ENCODE assay signal across 11 cellular contexts in genomic region chr12:87280356-87280755, GRCh38.
DNase-seq lines count a peak whose midpoint lies in the region; ATAC-seq and TF ChIP-seq lines count a peak whose summit lies in the region.
"Had no signal": no experiment of that assay in that cellular context is flagged by ENCODE, and none has a peak within 500 bp of the region (broad histone marks: within the 10 kb centered on the region; RNA-seq: fewer than 3 reads in every experiment).

No MANE protein-coding gene starts in this region.

- H3K9ac ChIP-seq in OCI-LY3 (ENCODE audit: low read length) (peak overlapping the region; percentile 82), PC-3 (ENCODE audit: low read length) (no peak overlapping the region)

- H3K27me3 Mint-ChIP-seq in activated CD4-positive, alpha-beta T cell treated with anti-CD3 and anti-CD28 coated beads, Interleukin-2, amount 10 ng/mL, durations not matched to agents 24 days and 14 days: no peaks in the 10 kb centered on the region
- H3K27me3 Mint-ChIP-seq: effector memory CD8-positive, alpha-beta T cell had no signal

- POLR2A ChIA-PET in PC-3 (lab: Charles Lee; ENCODE audit: unreplicated experiment): no interaction called here

- CTCF ChIA-PET in PC-3 (lab: Charles Lee): no interaction called here

- H3K27ac Mint-ChIP-seq in activated CD4-positive, alpha-beta T cell treated with anti-CD3 and anti-CD28 coated beads, Interleukin-2, amount 10 ng/mL, durations not matched to agents 24 days and 14 days: no peak overlapping the region
- H3K27ac Mint-ChIP-seq: activated naive CD4-positive, alpha-beta T cell treated with anti-CD3 and anti-CD28 coated beads, Interleukin-2, amount 50 U/mL, for 72 hours; effector memory CD8-positive, alpha-beta T cell had no signal

- H3K36me3 Mint-ChIP-seq in activated CD4-positive, alpha-beta T cell treated with anti-CD3 and anti-CD28 coated beads, Interleukin-2, amount 10 ng/mL, durations not matched to agents 24 days and 14 days (ENCODE audit: low read depth): no peaks in the 10 kb centered on the region
- H3K36me3 Mint-ChIP-seq: activated naive CD4-positive, alpha-beta T cell treated with anti-CD3 and anti-CD28 coated beads, Interleukin-2, amount 50 U/mL, for 72 hours had no signal

- H3F3A ChIP-seq in PC-3 (ENCODE audit: low read length, unreplicated experiment): no peaks in the 10 kb centered on the region

- DNase-seq in dorsolateral prefrontal cortex (no peak), PC-3 (no peak), foreskin fibroblast (no peak)
- DNase-seq in activated CD4-positive, alpha-beta T cell treated with anti-CD3 and anti-CD28 coated beads, Interleukin-2, amount 10 ng/mL, durations not matched to agents 24 days and 14 days: no peak
- DNase-seq: effector memory CD8-positive, alpha-beta T cell; NCI-H774 had no signal

- H3K27ac ChIP-seq in OCI-LY3 (ENCODE audit: low read length): peak overlapping the region; percentile 99
- no peak overlapping the region for H3K27ac ChIP-seq in dorsolateral prefrontal cortex
- no peak overlapping the region for H3K27ac ChIP-seq in PC-3 (ENCODE audit: low read length)

- H3K9me3 ChIP-seq in OCI-LY3 (ENCODE audit: insufficient read depth, low read length): peaks cover 15% of the 10 kb centered on the region; the same call in 1 of the 2 replicates
- H3K9me3 ChIP-seq in PC-3 (ENCODE audit: low read length): 0 out of 2 replicates have a peak, but pooled peaks cover 4% of the 10 kb centered on the region

- H4K20me1 ChIP-seq in OCI-LY3 (ENCODE audit: insufficient read depth, low read length): no peaks in the 10 kb centered on the region
- H4K20me1 ChIP-seq in PC-3 (ENCODE audit: low read length): no peaks in the 10 kb centered on the region

- H3K4me2 ChIP-seq in OCI-LY3 (ENCODE audit: low read length) (peak overlapping the region; percentile 74), PC-3 (ENCODE audit: low read length) (no peak overlapping the region)

- H3K36me3 ChIP-seq in OCI-LY3 (replicated peaks; ENCODE audit: low read depth, low read length): peaks cover 29% of the 10 kb centered on the region
- no peaks in the 10 kb centered on the region for H3K36me3 ChIP-seq in PC-3 (ENCODE audit: low read depth, low read length)

- H3K4me1 Mint-ChIP-seq in activated CD4-positive, alpha-beta T cell treated with anti-CD3 and anti-CD28 coated beads, Interleukin-2, amount 10 ng/mL, durations not matched to agents 24 days and 14 days: no peaks in the 10 kb centered on the region

- ATAC-seq in GM18861 (IDR thresholded peaks at IDR 0.05; ENCODE audit: unreplicated experiment) (peak; percentile 90), GM21619 (IDR thresholded peaks at IDR 0.05; ENCODE audit: unreplicated experiment) (peak; percentile 80), HG03159 (IDR thresholded peaks at IDR 0.05; ENCODE audit: unreplicated experiment) (peak; percentile 88), PC-3 (no peak)
- ATAC-seq: activated naive CD4-positive, alpha-beta T cell treated with anti-CD3 and anti-CD28 coated beads, Interleukin-2, amount 50 U/mL, for 72 hours; effector memory CD8-positive, alpha-beta T cell had no signal

- H2AFZ ChIP-seq in OCI-LY3 (ENCODE audit: low read depth, low read length) (no peak overlapping the region), PC-3 (ENCODE audit: low read length) (no peak overlapping the region)

- intact Hi-C loops in dorsolateral prefrontal cortex (cut with DNase I): no loop called here
- intact Hi-C loops in activated CD4-positive, alpha-beta T cell treated with anti-CD3 and anti-CD28 coated beads, Interleukin-2, amount 10 ng/mL, durations not matched to agents 24 days and 14 days (cut with micrococcal nuclease): no loop called here
- intact Hi-C loops in PC-3 (cut with micrococcal nuclease): no loop called here

- no peak overlapping the region for H3K4me3 Mint-ChIP-seq in activated CD4-positive, alpha-beta T cell treated with anti-CD3 and anti-CD28 coated beads, Interleukin-2, amount 10 ng/mL, durations not matched to agents 24 days and 14 days
- H3K4me3 Mint-ChIP-seq: effector memory CD8-positive, alpha-beta T cell had no signal

- no peaks in the 10 kb centered on the region for H3K9me2 ChIP-seq in PC-3 (replicated peaks; ENCODE audit: low read length)

- TF ChIP-seq CTCF in OCI-LY3 (IDR thresholded peaks at IDR 0.05; ENCODE audit: low read depth, low read length) (no peak), dorsolateral prefrontal cortex (IDR thresholded peaks at IDR 0.05 in 54 of 56, conservative IDR thresholded peaks at IDR 0.05 in 2 of 56; ENCODE audit: low read depth in 1 of 56, partially characterized antibody in 56 of 56) (no peak), PC-3 (conservative IDR thresholded peaks at IDR 0.05; ENCODE audit: low read depth, low read length) (no peak), foreskin fibroblast (IDR thresholded peaks at IDR 0.05; ENCODE audit: low read depth, low read length) (no peak)

- H3K79me2 ChIP-seq in OCI-LY3 (ENCODE audit: low read length) (no peaks in the 10 kb centered on the region), PC-3 (ENCODE audit: low read length) (no peaks in the 10 kb centered on the region)

- H3K27me3 ChIP-seq in OCI-LY3 (ENCODE audit: low read depth, low read length) (no peaks in the 10 kb centered on the region), dorsolateral prefrontal cortex (peaks cover 0 to under 1% (median 0%) of the 10 kb centered on the region in 45 donors), PC-3 (ENCODE audit: low read length) (no peaks in the 10 kb centered on the region)

- H3K4me3 ChIP-seq in OCI-LY3 (ENCODE audit: low read length) (peak overlapping the region; percentile 63), dorsolateral prefrontal cortex (no peak overlapping the region), PC-3 (ENCODE audit: low read length) (no peak overlapping the region), foreskin fibroblast (ENCODE audit: low read depth in 1 of 2, low read length in 2 of 2) (no peak overlapping the region)

- no TSS peak for BruUV-seq in PC-3 (replicated peaks; lab: Mats Ljungman, UMichigan)

- peaks cover 30% of the 10 kb centered on the region for H3K4me1 ChIP-seq in OCI-LY3 (ENCODE audit: low read length)
- H3K4me1 ChIP-seq in PC-3 (ENCODE audit: insufficient read depth, low read length): no peaks in the 10 kb centered on the region

- no peaks in the 10 kb centered on the region for H3K9me3 Mint-ChIP-seq in activated CD4-positive, alpha-beta T cell treated with anti-CD3 and anti-CD28 coated beads, Interleukin-2, amount 10 ng/mL, durations not matched to agents 24 days and 14 days
